ENCODE assay signal across 20 cellular contexts in genomic region chr6:21375206-21375605, GRCh38.
DNase-seq lines count a peak whose midpoint lies in the region; ATAC-seq, FAIRE-seq and TF ChIP-seq lines count a peak whose summit lies in the region.
"Had no signal": no experiment of that assay in that cellular context is flagged by ENCODE, and none has a peak within 500 bp of the region (broad histone marks: within the 10 kb centered on the region; RNA-seq: fewer than 3 reads in every experiment).

No MANE protein-coding gene starts in this region.

- no peak for FAIRE-seq in GM19239 (lab: Jason Lieb, UNC)
- FAIRE-seq: astrocyte, islet of Langerhans had no signal

- no peak for TF ChIP-seq EP300 in suprapubic skin (IDR thresholded peaks at IDR 0.05)

- no peaks in the 10 kb centered on the region for H3K9me3 ChIP-seq in WERI-Rb-1 (ENCODE audit: severe bottlenecking)
- H3K9me3 ChIP-seq in suprapubic skin = no peaks in the 10 kb centered on the region
- H3K9me3 ChIP-seq: HAP-1, ovary, SK-N-SH had no signal

- DNase-seq in WERI-Rb-1 (peak; percentile 69), GM19239 (ENCODE audit: insufficient read length, low spot score) (no peak), suprapubic skin (ENCODE audit: low spot score in 2 of 2) (no peak), left lobe of liver (ENCODE audit: low spot score) (no peak), middle frontal gyrus (ENCODE audit: extremely low spot score, low spot score) (no peak)
- DNase-seq: activated CD8-positive, alpha-beta T cell treated with anti-CD3 and anti-CD28 coated beads, Interleukin-2, amount 10 ng/mL, durations not matched to agents 7 days and 5 days; CD8-positive, alpha-beta memory T cell; KBM-7; NCI-H446; ovary; PC-9; SK-N-SH had no signal

- H3K27ac ChIP-seq in WERI-Rb-1 = peak overlapping the region; percentile 39
- H3K27ac ChIP-seq in suprapubic skin = no peak overlapping the region
- H3K27ac ChIP-seq: coronary artery, epithelial cell of prostate, ovary, PC-9 had no signal

- TF ChIP-seq POLR2A in suprapubic skin (IDR thresholded peaks at IDR 0.05) = no peak

- ATAC-seq in GM18498 (IDR thresholded peaks at IDR 0.05; ENCODE audit: unreplicated experiment) (peak; percentile 60), GM19463 (IDR thresholded peaks at IDR 0.05; ENCODE audit: unreplicated experiment) (peak; percentile 75), HG02870 (IDR thresholded peaks at IDR 0.05; ENCODE audit: unreplicated experiment) (peak; percentile 85), left lobe of liver (no peak)
- ATAC-seq: activated CD8-positive, alpha-beta T cell treated with anti-CD3 and anti-CD28 coated beads, Interleukin-2, amount 10 ng/mL, durations not matched to agents 7 days and 5 days had no signal

- H3K4me3 ChIP-seq in WERI-Rb-1 (ENCODE audit: low read depth, low read length) (peak overlapping the region; percentile 5), suprapubic skin (no peak overlapping the region)
- H3K4me3 ChIP-seq: coronary artery, HAP-1, ovary, PC-9 had no signal

- H3K27me3 ChIP-seq in WERI-Rb-1 (ENCODE audit: insufficient read depth, low read depth, severe bottlenecking) (no peaks in the 10 kb centered on the region), suprapubic skin (no peaks in the 10 kb centered on the region)
- H3K27me3 ChIP-seq: ovary had no signal

- H3K36me3 ChIP-seq in WERI-Rb-1 = no peaks in the 10 kb centered on the region
- H3K36me3 ChIP-seq in suprapubic skin = no peaks in the 10 kb centered on the region
- H3K36me3 ChIP-seq: HAP-1, ovary had no signal

- 59% methylated on average over 5 of the region's 5 CpGs for WGBS in suprapubic skin

- peaks cover 16% of the 10 kb centered on the region for H3K4me1 ChIP-seq in suprapubic skin
- H3K4me1 ChIP-seq: HAP-1 had no signal

- no peak for TF ChIP-seq CTCF in WERI-Rb-1 (IDR thresholded peaks at IDR 0.05; ENCODE audit: low read depth, low read length)
- no peak for TF ChIP-seq CTCF in suprapubic skin (IDR thresholded peaks at IDR 0.05)
